22 cellular contexts compared by ENCODE assay signal in the genomic region with DNA sequence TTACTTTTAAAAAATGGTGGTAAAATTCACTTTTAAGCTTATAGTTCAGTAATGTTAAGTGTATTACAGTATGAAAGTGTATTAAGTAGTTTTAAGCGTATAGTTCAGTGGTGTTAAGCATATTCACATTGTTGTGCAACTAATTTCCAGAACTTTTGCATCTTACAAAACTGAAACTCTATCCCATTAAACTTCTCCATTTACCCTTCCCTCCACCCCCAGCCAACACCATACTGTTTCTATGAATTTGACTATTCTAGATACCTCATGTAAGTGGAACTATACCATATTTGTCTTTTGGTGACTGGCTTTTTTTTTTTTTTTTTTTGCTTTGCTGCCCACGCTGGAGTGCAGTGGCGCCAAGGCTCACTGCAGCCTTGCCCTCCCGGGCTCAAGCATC. TPM values are rescaled to one million over a fixed set of nuclear protein-coding genes. Genes with fewer than 3 reads are reported as not detected.
DNase-seq lines count a peak whose midpoint lies in the region; ATAC-seq, FAIRE-seq and TF ChIP-seq lines count a peak whose summit lies in the region.
"Had no signal": no experiment of that assay in that cellular context is flagged by ENCODE, and none has a peak within 500 bp of the region (broad histone marks: within the 10 kb centered on the region; RNA-seq: fewer than 3 reads in every experiment).

No MANE protein-coding gene starts in this region.

- no peak overlapping the region for H3K4me2 ChIP-seq in K562 (ENCODE audit: insufficient read depth, low read length)

- DNase-seq in Right ventricle myocardium inferior (ENCODE audit: missing footprints): no peak
- no peak for DNase-seq in left ventricle myocardium inferior
- DNase-seq in NOMO-1 (lab: John Stamatoyannopoulos, UW; ENCODE audit: unreplicated experiment in 2 of 2): peak; percentile 87 to 91
- DNase-seq in K562 (ENCODE audit: extremely low read depth in 1 of 4, low spot score in 3 of 4): no peak
- DNase-seq in type B pancreatic cell (ENCODE audit: extremely low spot score, unreplicated experiment): no peak
- no peak for DNase-seq in EL
- no peak for DNase-seq in prostate gland (ENCODE audit: low spot score)
- DNase-seq in NCI-H1105 treated with DMSO at 0.1 percent for 48 hours (lab: John Stamatoyannopoulos, UW): no peak
- DNase-seq: 8988T; BE2C; Calu3; CD8-positive, alpha-beta T cell; DMS53; MM.1S; NCI-H1417; NCI-H187; NCI-H524 had no signal

- no peaks in the 10 kb centered on the region for H3K9me3 ChIP-seq in left ventricle myocardium inferior (replicated peaks)
- H3K9me3 ChIP-seq in K562 (replicated peaks; ENCODE audit: control insufficient read depth, insufficient read depth, low read depth, low read length): no peaks in the 10 kb centered on the region
- no peaks in the 10 kb centered on the region for H3K9me3 ChIP-seq in prostate gland
- H3K9me3 ChIP-seq: BE2C had no signal

- POLR2A ChIA-PET in K562 (lab: Yijun Ruan, JAX): interaction anchor here (1.3 to 3.2 kb wide), 3 partner anchors 12 to 68 kb away, joined by 4 to 15 read pairs (median 5); a partner anchor contains a TSS

- no TSS peak for BruUV-seq in K562 (replicated peaks; lab: Mats Ljungman, UMichigan)

- TF ChIP-seq POLR2A in K562 (conservative IDR thresholded peaks at IDR 0.05) (no peak), prostate gland (IDR thresholded peaks at IDR 0.05) (no peak)

- no peak for TF ChIP-seq RAD21 in K562 (CRISPR knock-in tag; conservative IDR thresholded peaks at IDR 0.05 in 1 of 2, IDR thresholded peaks at IDR 0.05 in 1 of 2)

- CTCF ChIA-PET in K562 (lab: Yijun Ruan, JAX; ENCODE audit: low intra/inter-chr PET ratio): no interaction called here

- H3K4me3 ChIP-seq in left ventricle myocardium inferior (no peak overlapping the region), K562 (no peak overlapping the region), prostate gland (no peak overlapping the region)
- H3K4me3 ChIP-seq: SK-N-MC had no signal

- H3K27me3 Mint-ChIP-seq in type B pancreatic cell: no peaks in the 10 kb centered on the region

- in situ Hi-C loops in K562 (cut with MboI): no loop called here

- no peaks in the 10 kb centered on the region for H4K20me1 ChIP-seq in K562 (replicated peaks; ENCODE audit: control insufficient read depth, insufficient read depth, low read length)

- ATAC-seq in Right ventricle myocardium inferior: peak; percentile 46
- ATAC-seq in K562: no peak
- ATAC-seq: CD8-positive, alpha-beta T cell; Panc1 had no signal

- H3K27ac ChIP-seq in left ventricle myocardium inferior (replicated peaks) (no peak overlapping the region), K562 (ENCODE audit: extremely low read depth, low read depth, low read length) (no peak overlapping the region), prostate gland (no peak overlapping the region)
- H3K27ac ChIP-seq: HL-60, SK-N-MC had no signal

- peak overlapping the region; percentile 35 for H3K27ac Mint-ChIP-seq in type B pancreatic cell
- H3K27ac Mint-ChIP-seq: CD8-positive, alpha-beta T cell had no signal

- no peaks in the 10 kb centered on the region for H3K9me1 ChIP-seq in K562 (ENCODE audit: control insufficient read depth, insufficient read depth, low read length)

- TF ChIP-seq EP300 in K562 (IDR thresholded peaks at IDR 0.05; ENCODE audit: low read length): no peak

- intact Hi-C loops in Right ventricle myocardium inferior (cut with DNase I) (no loop called here), left ventricle myocardium inferior (cut with micrococcal nuclease) (no loop called here), K562 (cut with micrococcal nuclease) (loop anchor here (5.0 kb wide), 1 partner anchor 64 kb away; no protein-coding TSS in a partner anchor), prostate gland (cut with DNase I) (no loop called here)

- H3K9ac ChIP-seq in K562 (ENCODE audit: insufficient read depth in 1 of 2, low read depth in 2 of 2, low read length in 2 of 2): no peak overlapping the region

- H2AFZ ChIP-seq in K562 (ENCODE audit: low read depth, low read length): no peak overlapping the region

- H3K27me3 ChIP-seq in left ventricle myocardium inferior (ENCODE audit: low read depth) (peaks cover 11% of the 10 kb centered on the region), K562 (ENCODE audit: control insufficient read depth in 2 of 2, insufficient read depth in 2 of 2, low read length in 2 of 2) (no peaks in the 10 kb centered on the region), prostate gland (replicated peaks; ENCODE audit: insufficient read depth) (no peaks in the 10 kb centered on the region)
- H3K27me3 ChIP-seq: BE2C had no signal

- H3K4me1 Mint-ChIP-seq in type B pancreatic cell (ENCODE audit: unreplicated experiment): peaks cover 22% of the 10 kb centered on the region

- peaks cover 7% of the 10 kb centered on the region for H3K9me3 Mint-ChIP-seq in type B pancreatic cell
- H3K9me3 Mint-ChIP-seq: CD8-positive, alpha-beta T cell had no signal

- peaks cover 14% of the 10 kb centered on the region for H3K36me3 Mint-ChIP-seq in type B pancreatic cell

- H3K4me1 ChIP-seq in left ventricle myocardium inferior: no peaks in the 10 kb centered on the region
- H3K4me1 ChIP-seq in K562 (replicated peaks in 1 of 2; ENCODE audit: control insufficient read depth in 2 of 2, insufficient read depth in 2 of 2, low read length in 2 of 2): peaks cover 11 to 33% of the 10 kb centered on the region in 2 experiments
- peaks cover 4% of the 10 kb centered on the region for H3K4me1 ChIP-seq in prostate gland (replicated peaks)

- no peak for FAIRE-seq in K562 (lab: Jason Lieb, UNC)
- FAIRE-seq: H54 had no signal

- WGBS in K562 (ENCODE audit: insufficient coverage, low coverage, missing lambda C conversion rate): 89% methylated on average over 4 of the region's 4 CpGs
- 93% methylated on average over 4 of the region's 4 CpGs for WGBS in prostate gland

- TF ChIP-seq CTCF in left ventricle myocardium inferior (IDR thresholded peaks at IDR 0.05; ENCODE audit: borderline replicate concordance) (no peak), K562 (IDR thresholded peaks at IDR 0.05 in 2 of 3, conservative IDR thresholded peaks at IDR 0.05 in 1 of 3; ENCODE audit: insufficient read depth in 2 of 3, low read depth in 1 of 3, low read length in 3 of 3) (no peak), type B pancreatic cell (conservative IDR thresholded peaks at IDR 0.05) (no peak), prostate gland (IDR thresholded peaks at IDR 0.05) (no peak)

- H3K79me2 ChIP-seq in K562 (ENCODE audit: control insufficient read depth, insufficient read depth, low read length): no peaks in the 10 kb centered on the region

- no peak overlapping the region for H3K4me3 Mint-ChIP-seq in type B pancreatic cell
- H3K4me3 Mint-ChIP-seq: CD8-positive, alpha-beta T cell had no signal

- peaks cover 15% of the 10 kb centered on the region for H3K36me3 ChIP-seq in left ventricle myocardium inferior
- H3K36me3 ChIP-seq in K562 (ENCODE audit: control insufficient read depth, insufficient read depth, low read length): peaks cover 26% of the 10 kb centered on the region
- no peaks in the 10 kb centered on the region for H3K36me3 ChIP-seq in prostate gland
- H3K36me3 ChIP-seq: BE2C had no signal

RNA-seq across cellular contexts. Expression of a gene that starts 45.0 kb away (rescaled TPM):
- 0.41 TPM for total RNA-seq in Right ventricle myocardium inferior
- total RNA-seq in left ventricle myocardium inferior: 0.33 TPM
- total RNA-seq in K562 (2011; cell fraction: chromatin; rRNA removed; ENCODE audit: low replicate concordance): 0.16 and 0.32 TPM in 2 replicates
- total RNA-seq in K562 (2011; cell fraction: nucleolus; rRNA removed): 0.53 and 0.67 TPM in 2 replicates
- 0.29 and 0.31 TPM in 2 replicates for total RNA-seq in K562 (2011; cell fraction: nucleoplasm; rRNA removed)
- 0.18 and 0.20 TPM in 2 replicates for total RNA-seq in K562 (2014; rRNA removed)
- 0.10 and 0.11 TPM in 2 replicates for total RNA-seq in K562 (2014; rRNA removed; fragmentation: Illumina TruSeq; extraction: Trizol)
- total RNA-seq in K562 (2015; rRNA removed; fragmentation: Illumina TruSeq; extraction: Trizol): 0.11 and 0.14 TPM in 2 replicates
- total RNA-seq in K562 (2021): 0.33 and 0.36 TPM in 2 replicates
- 0.14 and 0.15 TPM in 2 replicates for polyA plus RNA-seq in K562 (2011; rRNA removed)
- 0.09 and 0.13 TPM in 2 replicates for polyA plus RNA-seq in K562 (2011; cell fraction: cytosol; rRNA removed)
- 0.14 and 0.17 TPM in 2 replicates for polyA plus RNA-seq in K562 (2011; cell fraction: nucleus; rRNA removed)
- 0.34 and 0.62 TPM in 2 replicates for polyA plus RNA-seq in K562 (2012)
- 0.14 and 0.18 TPM in 2 replicates for polyA plus RNA-seq in K562 (2014; fragmentation: Illumina TruSeq; extraction: Trizol)
- under 1 TPM; 0.03 to 0.04 TPM for polyA plus RNA-seq in K562 (2014; fragmentation: Nextera tagmentation; extraction: Ambion mirVana)
- polyA plus RNA-seq in K562 (2014; rRNA removed): 0.09 and 0.22 TPM in 2 replicates
- polyA minus RNA-seq in K562 (2011; rRNA and poly(A)+ RNA removed): 0.09 and 0.18 TPM in 2 replicates
- polyA minus RNA-seq in K562 (2011; cell fraction: cytosol; rRNA and poly(A)+ RNA removed): not detected in 2 replicates
- polyA minus RNA-seq in K562 (2011; cell fraction: nucleus; rRNA and poly(A)+ RNA removed): 0.13 and 0.22 TPM in 2 replicates
- 1.5 and 2.4 TPM in 2 replicates for total RNA-seq in type B pancreatic cell (ENCODE audit: low replicate concordance)
- 1 to 10 TPM in 1 of 2 donors, under 1 TPM in 1; 0.77 to 4.7 TPM for total RNA-seq in prostate gland
- total RNA-seq: HT1080 had no signal

RNA-seq across cellular contexts. Expression of a gene that starts 49.7 kb away (rescaled TPM):
- total RNA-seq in Right ventricle myocardium inferior: 18.0 TPM
- 12.5 TPM for total RNA-seq in left ventricle myocardium inferior
- 76.0 and 139 TPM in 2 replicates for total RNA-seq in K562 (2011; cell fraction: chromatin; rRNA removed; ENCODE audit: low replicate concordance)
- 71.9 and 78.4 TPM in 2 replicates for total RNA-seq in K562 (2011; cell fraction: nucleolus; rRNA removed)
- total RNA-seq in K562 (2011; cell fraction: nucleoplasm; rRNA removed): 85.4 and 109 TPM in 2 replicates
- 67.5 and 71.3 TPM in 2 replicates for total RNA-seq in K562 (2014; rRNA removed)
- 84.0 and 103 TPM in 2 replicates for total RNA-seq in K562 (2014; rRNA removed; fragmentation: Illumina TruSeq; extraction: Trizol)
- total RNA-seq in K562 (2015; rRNA removed; fragmentation: Illumina TruSeq; extraction: Trizol): 66.7 and 67.6 TPM in 2 replicates
- 57.5 and 58.4 TPM in 2 replicates for total RNA-seq in K562 (2021)
- 87.3 and 88.3 TPM in 2 replicates for polyA plus RNA-seq in K562 (2011; rRNA removed)
- 24.8 and 44.1 TPM in 2 replicates for polyA plus RNA-seq in K562 (2011; cell fraction: cytosol; rRNA removed)
- 69.2 and 92.0 TPM in 2 replicates for polyA plus RNA-seq in K562 (2011; cell fraction: nucleus; rRNA removed)
- polyA plus RNA-seq in K562 (2012): 45.6 and 47.5 TPM in 2 replicates
- polyA plus RNA-seq in K562 (2014; fragmentation: Illumina TruSeq; extraction: Trizol): 75.1 and 76.5 TPM in 2 replicates
- 10 to 100 TPM; 27.9 to 58.3 TPM for polyA plus RNA-seq in K562 (2014; fragmentation: Nextera tagmentation; extraction: Ambion mirVana)
- 66.4 and 72.1 TPM in 2 replicates for polyA plus RNA-seq in K562 (2014; rRNA removed)
- polyA minus RNA-seq in K562 (2011; rRNA and poly(A)+ RNA removed): 103 and 116 TPM in 2 replicates
- 36.2 and 48.7 TPM in 2 replicates for polyA minus RNA-seq in K562 (2011; cell fraction: cytosol; rRNA and poly(A)+ RNA removed)
- 78.8 and 98.3 TPM in 2 replicates for polyA minus RNA-seq in K562 (2011; cell fraction: nucleus; rRNA and poly(A)+ RNA removed)
- 23.9 and 29.6 TPM in 2 replicates for total RNA-seq in type B pancreatic cell (ENCODE audit: low replicate concordance)
- total RNA-seq in prostate gland: 10 to 100 TPM; 23.2 to 35.5 TPM

Comparison
In these comparisons a context has a peak if more than half of its experiments do, and no peak if none do; other contexts are left out.
1. DNase-seq: peak in NOMO-1 (2 of 2); none in Right ventricle myocardium inferior (single experiment), left ventricle myocardium inferior (single experiment), K562 (0 of 4), type B pancreatic cell (single experiment), EL (single experiment), prostate gland (single experiment) and NCI-H1105 treated with DMSO at 0.1 percent for 48 hours (single experiment).